20 cellular contexts compared by ENCODE assay signal in the genomic region with DNA sequence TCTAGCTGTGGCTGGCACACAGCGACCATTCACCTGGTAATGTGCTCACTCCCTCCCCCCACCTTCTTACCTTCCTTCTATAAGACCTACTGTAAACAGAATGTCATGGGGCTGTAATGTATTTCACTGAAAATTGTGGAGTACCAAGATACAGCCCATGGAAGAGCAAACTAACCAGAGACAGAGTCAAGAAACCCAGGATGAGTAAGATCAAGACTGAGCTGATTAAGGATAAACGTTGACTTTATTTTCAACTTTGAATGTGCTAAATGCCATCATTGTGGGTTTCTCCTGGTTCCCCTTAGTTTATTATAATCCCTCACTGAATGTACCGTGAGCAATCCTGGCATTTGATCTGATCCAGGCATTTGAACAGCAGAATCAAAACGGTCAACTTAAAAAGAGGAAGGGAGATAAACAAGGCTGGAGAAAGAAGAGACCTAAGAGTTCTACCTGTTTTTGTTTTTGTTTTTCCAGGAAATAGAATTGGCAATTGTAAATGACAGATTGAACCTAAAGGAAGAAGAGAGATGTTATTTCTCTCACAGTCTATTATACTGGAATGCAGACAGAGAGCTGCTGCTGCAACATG. TPM values are rescaled to one million over a fixed set of nuclear protein-coding genes. Genes with fewer than 3 reads are reported as not detected.
A peak's percentile ranks its signal among the peaks of the same experiment; 100 is the strongest.
DNase-seq lines count a peak whose midpoint lies in the region; ATAC-seq, FAIRE-seq and TF ChIP-seq lines count a peak whose summit lies in the region.
"Had no signal": no experiment of that assay in that cellular context is flagged by ENCODE, and none has a peak within 500 bp of the region (broad histone marks: within the 10 kb centered on the region; RNA-seq: fewer than 3 reads in every experiment).

No MANE protein-coding gene starts in this region.

- TF ChIP-seq CTCF in pancreas (IDR thresholded peaks at IDR 0.05), result no peak

- no peak for DNase-seq in activated naive CD4-positive, alpha-beta T cell treated with anti-CD3 and anti-CD28 coated beads, Interleukin-2, amount 50 U/mL, for 72 hours (ENCODE audit: low spot score in 2 of 2)
- DNase-seq in activated naive CD4-positive, alpha-beta T cell (lab: John Stamatoyannopoulos, UW), result no peak
- DNase-seq in NCI-H69 (lab: John Stamatoyannopoulos, UW) (peak; percentile 34), globus pallidus (ENCODE audit: low spot score) (peak; percentile 42), AG20443 (ENCODE audit: low spot score) (no peak), HuH-7 (ENCODE audit: low spot score) (no peak), pancreas (no peak)
- DNase-seq: activated CD4-positive, alpha-beta T cell treated with anti-CD3 and anti-CD28 coated beads, Interleukin-2, amount 10 ng/mL, durations not matched to agents 7 days and 5 days; activated naive CD4-positive, alpha-beta T cell treated with anti-CD3 and anti-CD28 coated beads for 36 hours; DMS153; effector memory CD8-positive, alpha-beta T cell; GF-D8; NCI-H226; spleen had no signal

- ATAC-seq in activated naive CD4-positive, alpha-beta T cell treated with anti-CD3 and anti-CD28 coated beads, Interleukin-2, amount 50 U/mL, for 72 hours, result peak; percentile 65 to 79
- ATAC-seq in GM19035 (IDR thresholded peaks at IDR 0.05; ENCODE audit: unreplicated experiment) (no peak), pancreas (no peak)
- ATAC-seq: effector memory CD8-positive, alpha-beta T cell; left lobe of liver had no signal

- H3K27me3 ChIP-seq in pancreas, result no peaks in the 10 kb centered on the region
- H3K27me3 ChIP-seq: suprapubic skin had no signal

- H3K27ac Mint-ChIP-seq in activated naive CD4-positive, alpha-beta T cell treated with anti-CD3 and anti-CD28 coated beads, Interleukin-2, amount 50 U/mL, for 72 hours, result no peak overlapping the region
- H3K27ac Mint-ChIP-seq: activated CD4-positive, alpha-beta T cell treated with anti-CD3 and anti-CD28 coated beads, Interleukin-2, amount 10 ng/mL, durations not matched to agents 7 days and 5 days; activated naive CD4-positive, alpha-beta T cell treated with anti-CD3 and anti-CD28 coated beads for 36 hours had no signal

- peaks cover 9 to 18% (median 9%) of the 10 kb centered on the region in 3 donors for H3K4me1 ChIP-seq in pancreas
- H3K4me1 ChIP-seq: spleen had no signal

- H3K36me3 ChIP-seq in pancreas, result no peaks in the 10 kb centered on the region
- H3K36me3 ChIP-seq: spleen, suprapubic skin had no signal

- intact Hi-C loops in pancreas (cut with DNase I), result no loop called here

- no peaks in the 10 kb centered on the region for H3K9me3 ChIP-seq in pancreas
- H3K9me3 ChIP-seq: spleen, suprapubic skin had no signal

- FAIRE-seq in pancreas (lab: Jason Lieb, UNC), result no peak
- FAIRE-seq: HTR-8/SVneo had no signal

- no peak overlapping the region for H3K27ac ChIP-seq in pancreas
- H3K27ac ChIP-seq: RWPE1, spleen, suprapubic skin had no signal

- H3K4me3 ChIP-seq in pancreas, result no peak overlapping the region
- H3K4me3 ChIP-seq: spleen, suprapubic skin had no signal

- H3K36me3 Mint-ChIP-seq in activated naive CD4-positive, alpha-beta T cell treated with anti-CD3 and anti-CD28 coated beads, Interleukin-2, amount 50 U/mL, for 72 hours, result no peaks in the 10 kb centered on the region

- no peaks in the 10 kb centered on the region for H3K9me3 Mint-ChIP-seq in activated naive CD4-positive, alpha-beta T cell treated with anti-CD3 and anti-CD28 coated beads, Interleukin-2, amount 50 U/mL, for 72 hours
- H3K9me3 Mint-ChIP-seq: activated CD4-positive, alpha-beta T cell treated with anti-CD3 and anti-CD28 coated beads, Interleukin-2, amount 10 ng/mL, durations not matched to agents 7 days and 5 days; activated naive CD4-positive, alpha-beta T cell treated with anti-CD3 and anti-CD28 coated beads for 36 hours; effector memory CD8-positive, alpha-beta T cell; neural crest cell had no signal

- 66 to 73% methylated on average over 4 of the region's 4 CpGs for WGBS in pancreas, 2 donors

RNA-seq across cellular contexts. Expression of a gene that starts 16.1 kb away (rescaled TPM):
- total RNA-seq in activated naive CD4-positive, alpha-beta T cell treated with anti-CD3 and anti-CD28 coated beads, Interleukin-2, amount 50 U/mL, for 72 hours, result 10 to 100 TPM in 1 of 2 donors, 1 to 10 TPM in 1; 3.5 to 13.5 TPM
- total RNA-seq in pancreas, result 100 to 1,000 TPM in 5 of 6 donors, 10 to 100 TPM in 1; 95.0 to 213 (median 192) TPM
- polyA plus RNA-seq in pancreas, result 100 to 1,000 TPM in 1 of 2 donors, 10 to 100 TPM in 1; 93.4 to 141 TPM

Comparison
In these comparisons a context has a peak if more than half of its experiments do, and no peak if none do; other contexts are left out.
1. ATAC-seq: peak in activated naive CD4-positive, alpha-beta T cell treated with anti-CD3 and anti-CD28 coated beads, Interleukin-2, amount 50 U/mL, for 72 hours (2 of 2); none in GM19035 (single experiment) and pancreas (0 of 4).
2. DNase-seq: peak in NCI-H69 (single experiment) and globus pallidus (single experiment); none in activated naive CD4-positive, alpha-beta T cell treated with anti-CD3 and anti-CD28 coated beads, Interleukin-2, amount 50 U/mL, for 72 hours (0 of 2), activated naive CD4-positive, alpha-beta T cell (0 of 4), AG20443 (single experiment), HuH-7 (single experiment) and pancreas (0 of 6).
3. RNA of a gene that starts 16.1 kb away (total RNA-seq): 95.0 to 213 TPM in pancreas; 3.5 to 13.5 TPM in activated naive CD4-positive, alpha-beta T cell treated with anti-CD3 and anti-CD28 coated beads, Interleukin-2, amount 50 U/mL, for 72 hours; every median in the first group is over 4 times any median in the second.